Comparison of ENCODE assay signal across 27 cellular contexts in the genomic region with DNA sequence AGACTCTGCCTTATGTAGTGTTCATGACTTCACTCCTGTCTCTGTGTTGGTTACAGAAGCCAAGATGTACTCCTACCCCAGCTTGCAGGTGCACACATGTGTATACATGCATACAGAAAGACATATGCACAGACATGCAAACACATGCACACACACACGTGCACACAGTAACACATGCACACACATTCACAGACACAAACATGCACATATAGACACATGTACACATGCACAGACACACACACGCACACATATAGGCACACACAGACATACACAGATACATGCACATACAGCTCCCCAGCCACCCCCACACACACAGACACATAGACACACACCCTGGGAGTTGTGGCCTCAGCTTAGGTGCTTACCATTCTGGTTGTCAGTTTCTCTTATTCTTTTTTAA.
"Had no signal": no experiment of that assay in that cellular context is flagged by ENCODE, and none has a peak within 500 bp of the region (broad histone marks: within the 10 kb centered on the region; RNA-seq: fewer than 3 reads in every experiment).

No MANE protein-coding gene starts in this region.

- H3K27ac ChIP-seq: ascending aorta, breast epithelium, coronary artery, dorsolateral prefrontal cortex, esophagus squamous epithelium, gastroesophageal sphincter, heart right ventricle, hepatocyte, VCaP had no signal

- H2AFZ ChIP-seq: hepatocyte had no signal

- H3K79me2 ChIP-seq: hepatocyte had no signal

- H3K4me2 ChIP-seq: hepatocyte had no signal

- FAIRE-seq: TTC549 had no signal

- H3K4me1 ChIP-seq: ascending aorta, breast epithelium, esophagus squamous epithelium, gastroesophageal sphincter, heart right ventricle had no signal

- H3K36me3 ChIP-seq: ascending aorta, breast epithelium, esophagus squamous epithelium, gastroesophageal sphincter, heart right ventricle had no signal

- DNase-seq: activated CD4-positive, alpha-beta memory T cell treated with anti-CD3 and anti-CD28 coated beads, Interleukin-2, amount 10 ng/mL, durations not matched to agents 7 days and 5 days; activated CD4-positive, alpha-beta T cell treated with anti-CD3 and anti-CD28 coated beads for 1 hour; activated CD4-positive, alpha-beta T cell treated with anti-CD3 and anti-CD28 coated beads for 4 hours; activated CD4-positive, alpha-beta T cell treated with anti-CD3 and anti-CD28 coated beads, Interleukin-2, amount 10 ng/mL, durations not matched to agents 7 days and 5 days; activated CD4-positive, alpha-beta T cell treated with anti-CD3 and anti-CD28 coated beads, Interleukin-2, amount 50 U/mL, for 4 hours; activated CD8-positive, alpha-beta memory T cell treated with anti-CD3 and anti-CD28 coated beads, Interleukin-2, amount 50 U/mL, for 48 hours; activated gamma-delta T cell; activated naive CD4-positive, alpha-beta T cell; activated naive CD4-positive, alpha-beta T cell treated with anti-CD3 and anti-CD28 coated beads, Interleukin-2, amount 10 ng/mL, durations not matched to agents 7 days and 5 days; activated naive CD8-positive, alpha-beta T cell treated with anti-CD3 and anti-CD28 coated beads, Interleukin-2, amount 10 ng/mL, durations not matched to agents 7 days and 5 days; activated T-cell treated with anti-CD3 and anti-CD28 coated beads for 4 hours; activated T-cell treated with anti-CD3 and anti-CD28 coated beads, Interleukin-2, amount 50 U/mL, for 24 hours; activated T-cell treated with anti-CD3 and anti-CD28 coated beads, Interleukin-2, amount 50 U/mL, for 72 hours; dorsolateral prefrontal cortex; effector memory CD4-positive, alpha-beta T cell; erythroblast; esophagus squamous epithelium; foreskin melanocyte; heart right ventricle; T-helper 2 cell had no signal

- H3K9me3 ChIP-seq: ascending aorta had no signal

- H3K27me3 ChIP-seq: ascending aorta, hepatocyte had no signal

- H3K4me3 ChIP-seq: ascending aorta, breast epithelium, coronary artery, dorsolateral prefrontal cortex, esophagus squamous epithelium, gastroesophageal sphincter, heart right ventricle, hepatocyte had no signal
